ENCODE assay signal across 33 cellular contexts in the genomic region with DNA sequence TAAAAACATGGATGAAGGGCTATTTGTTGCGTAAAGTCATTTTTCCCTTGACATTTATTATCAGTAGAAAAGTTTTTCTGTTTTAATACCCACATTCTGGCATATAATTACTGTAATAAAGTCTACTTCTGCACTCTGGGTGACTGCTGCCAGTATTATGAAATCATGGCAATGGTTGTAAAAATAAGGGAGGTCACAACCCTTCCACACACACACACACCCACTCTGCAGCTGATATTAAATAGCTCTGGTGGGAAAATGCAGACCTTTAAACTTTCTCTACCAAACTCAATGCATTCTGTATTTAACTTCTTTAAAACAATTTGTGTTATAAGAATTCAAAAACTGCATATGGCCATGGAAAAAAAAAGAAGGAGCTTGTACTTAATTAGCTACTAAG.
DNase-seq lines count a peak whose midpoint lies in the region; ATAC-seq, FAIRE-seq and TF ChIP-seq lines count a peak whose summit lies in the region.
"Had no signal": no experiment of that assay in that cellular context is flagged by ENCODE, and none has a peak within 500 bp of the region (broad histone marks: within the 10 kb centered on the region; RNA-seq: fewer than 3 reads in every experiment).

No MANE protein-coding gene starts in this region.

- TF ChIP-seq CTCF in left ventricle myocardium inferior (IDR thresholded peaks at IDR 0.05; ENCODE audit: borderline replicate concordance) (no peak), fibroblast of pulmonary artery (IDR thresholded peaks at IDR 0.05; ENCODE audit: low read length, missing control alignments) (no peak)

- H3K27ac ChIP-seq in left ventricle myocardium inferior (replicated peaks) = no peak overlapping the region
- H3K27ac ChIP-seq: dorsolateral prefrontal cortex, GM23248, neutrophil, RWPE1 had no signal

- intact Hi-C loops in Right ventricle myocardium inferior (cut with DNase I) = no loop called here
- intact Hi-C loops in left ventricle myocardium inferior (cut with micrococcal nuclease) = no loop called here

- H3K36me3 Mint-ChIP-seq in stimulated activated memory B cell treated with anti-CD40 and anti-IgM and Interleukin-4, amounts not matched to agents 10 μg/mL and 1 μg/mL and 100 μg/mL, for 72 hours = no peaks in the 10 kb centered on the region
- H3K36me3 Mint-ChIP-seq: CD4-positive, CD25-positive, alpha-beta regulatory T cell had no signal

- no peak overlapping the region for H3K4me3 Mint-ChIP-seq in stimulated activated memory B cell treated with anti-CD40 and anti-IgM and Interleukin-4, amounts not matched to agents 10 μg/mL and 1 μg/mL and 100 μg/mL, for 72 hours
- H3K4me3 Mint-ChIP-seq: activated T-cell treated with anti-CD3 and anti-CD28 coated beads, Interleukin-2, amount 50 U/mL, for 72 hours; CD4-positive, CD25-positive, alpha-beta regulatory T cell; central memory CD8-positive, alpha-beta T cell; naive B cell; stimulated activated naive B cell treated with anti-CD40 and anti-IgM and Interleukin-4, amounts not matched to agents 10 μg/mL and 1 μg/mL and 100 μg/mL, for 72 hours; T-helper 1 cell treated with Interleukin-12 subunit alpha and Interleukin-12 subunit beta and Interleukin-4 antibody, amounts not matched to agents 30 μg/mL and 1 μg/mL, for 36 hours; type B pancreatic cell had no signal

- peak overlapping the region; percentile 18 for H3K27ac Mint-ChIP-seq in stimulated activated memory B cell treated with anti-CD40 and anti-IgM and Interleukin-4, amounts not matched to agents 10 μg/mL and 1 μg/mL and 100 μg/mL, for 72 hours
- H3K27ac Mint-ChIP-seq: activated T-cell treated with anti-CD3 and anti-CD28 coated beads, Interleukin-2, amount 50 U/mL, for 72 hours; stimulated activated naive B cell treated with anti-CD40 and anti-IgM and Interleukin-4, amounts not matched to agents 10 μg/mL and 1 μg/mL and 100 μg/mL, for 72 hours; T-helper 1 cell treated with Interleukin-12 subunit alpha and Interleukin-12 subunit beta and Interleukin-4 antibody, amounts not matched to agents 30 μg/mL and 1 μg/mL, for 36 hours; type B pancreatic cell had no signal

- no peak for FAIRE-seq in GM19239 (lab: Jason Lieb, UNC)
- FAIRE-seq: A204.1, endometrium had no signal

- no peak overlapping the region for H3K4me3 ChIP-seq in left ventricle myocardium inferior
- H3K4me3 ChIP-seq in fibroblast of pulmonary artery (replicated peaks; ENCODE audit: low read depth, low read length) = no peak overlapping the region
- H3K4me3 ChIP-seq: dorsolateral prefrontal cortex, GM23248 had no signal

- no peaks in the 10 kb centered on the region for H3K27me3 Mint-ChIP-seq in stimulated activated memory B cell treated with anti-CD40 and anti-IgM and Interleukin-4, amounts not matched to agents 10 μg/mL and 1 μg/mL and 100 μg/mL, for 72 hours
- H3K27me3 Mint-ChIP-seq: CD4-positive, CD25-positive, alpha-beta regulatory T cell; central memory CD8-positive, alpha-beta T cell; naive B cell; stimulated activated naive B cell treated with anti-CD40 and anti-IgM and Interleukin-4, amounts not matched to agents 10 μg/mL and 1 μg/mL and 100 μg/mL, for 72 hours; type B pancreatic cell had no signal

- no peaks in the 10 kb centered on the region for H3K27me3 ChIP-seq in left ventricle myocardium inferior (ENCODE audit: low read depth)
- H3K27me3 ChIP-seq: dorsolateral prefrontal cortex, neutrophil had no signal

- H3K4me1 ChIP-seq in left ventricle myocardium inferior = peaks cover 5% of the 10 kb centered on the region

- H3K9me3 ChIP-seq in left ventricle myocardium inferior (replicated peaks) = no peaks in the 10 kb centered on the region
- H3K9me3 ChIP-seq: neutrophil, SK-N-SH had no signal

- DNase-seq in Right ventricle myocardium inferior (ENCODE audit: missing footprints) (no peak), left ventricle myocardium inferior (no peak), NOMO-1 treated with DMSO at 0.1 percent for 48 hours (lab: John Stamatoyannopoulos, UW; ENCODE audit: unreplicated experiment) (peak; percentile 77), fibroblast of pulmonary artery (ENCODE audit: low read depth) (peak; percentile 20), glomerular visceral epithelial cell (ENCODE audit: extremely low spot score) (no peak), GM19239 (ENCODE audit: insufficient read length, low spot score) (no peak)
- DNase-seq: activated CD4-positive, alpha-beta T cell treated with anti-CD3 and anti-CD28 coated beads, Interleukin-2, amount 50 U/mL, for 4 hours; activated naive CD4-positive, alpha-beta T cell; activated T-cell treated with anti-CD3 and anti-CD28 coated beads, Interleukin-2, amount 50 U/mL, for 72 hours; CD4-positive, CD25-positive, alpha-beta regulatory T cell; DMS79 treated with DMSO at 0.1 percent for 48 hours; dorsolateral prefrontal cortex; glutamatergic neuron; GM23248; midbrain; naive B cell; NCI-H1092 treated with DMSO at 0.1 percent for 48 hours; NCI-H187; NCI-H2171; NCI-H82; SK-N-SH; stimulated activated naive B cell treated with anti-CD40 and anti-IgM and Interleukin-4, amounts not matched to agents 10 μg/mL and 1 μg/mL and 100 μg/mL, for 72 hours; substantia nigra had no signal

- H3K4me1 Mint-ChIP-seq in stimulated activated memory B cell treated with anti-CD40 and anti-IgM and Interleukin-4, amounts not matched to agents 10 μg/mL and 1 μg/mL and 100 μg/mL, for 72 hours = peaks cover 43% of the 10 kb centered on the region
- H3K4me1 Mint-ChIP-seq: central memory CD8-positive, alpha-beta T cell had no signal

- H3K9me3 Mint-ChIP-seq in stimulated activated memory B cell treated with anti-CD40 and anti-IgM and Interleukin-4, amounts not matched to agents 10 μg/mL and 1 μg/mL and 100 μg/mL, for 72 hours = peaks cover 9% of the 10 kb centered on the region
- H3K9me3 Mint-ChIP-seq: central memory CD8-positive, alpha-beta T cell had no signal

- peak; percentile 71 for ATAC-seq in Right ventricle myocardium inferior
- ATAC-seq in stimulated activated memory B cell treated with anti-CD40 and anti-IgM and Interleukin-4, amounts not matched to agents 10 μg/mL and 1 μg/mL and 100 μg/mL, for 72 hours = no peak
- no peak for ATAC-seq in GM21825 (IDR thresholded peaks at IDR 0.05; ENCODE audit: unreplicated experiment)
- ATAC-seq: activated CD4-positive, CD25-positive, alpha-beta regulatory T cell treated with anti-CD3 and anti-CD28 coated beads, Interleukin-2, amount 50 U/mL, for 24 hours; activated T-cell treated with anti-CD3 and anti-CD28 coated beads, Interleukin-2, amount 50 U/mL, for 72 hours; stimulated activated naive B cell treated with anti-CD40 and anti-IgM and Interleukin-4, amounts not matched to agents 10 μg/mL and 1 μg/mL and 100 μg/mL, for 72 hours had no signal

- no peaks in the 10 kb centered on the region for H3K36me3 ChIP-seq in left ventricle myocardium inferior
- H3K36me3 ChIP-seq: neutrophil had no signal

Comparison
In these comparisons a context has a peak if more than half of its experiments do, and no peak if none do; other contexts are left out.
1. DNase-seq: peak in NOMO-1 treated with DMSO at 0.1 percent for 48 hours (single experiment) and fibroblast of pulmonary artery (single experiment); none in Right ventricle myocardium inferior (single experiment), left ventricle myocardium inferior (single experiment), glomerular visceral epithelial cell (single experiment) and GM19239 (single experiment).